ENCODE assay signal across 21 cellular contexts in genomic region chr2:98114643-98115355, GRCh38. TPM values are rescaled to one million over a fixed set of nuclear protein-coding genes. Genes with fewer than 3 reads are reported as not detected.
DNase-seq lines count a peak whose midpoint lies in the region; ATAC-seq and TF ChIP-seq lines count a peak whose summit lies in the region.
"Had no signal": no experiment of that assay in that cellular context is flagged by ENCODE, and none has a peak within 500 bp of the region (broad histone marks: within the 10 kb centered on the region; RNA-seq: fewer than 3 reads in every experiment).

No MANE protein-coding gene starts in this region.

- no peak for TF ChIP-seq EP300 in transverse colon (IDR thresholded peaks at IDR 0.05; ENCODE audit: low read depth)

- in situ Hi-C loops in transverse colon (cut with MboI; ENCODE audit: low pct_ligation_motif_present in 1 of 4, low pct_unique_long_range_greater_than_20kb in 1 of 4, low sequenced_read_pairs in 3 of 4) = no loop called here

- H3K36me3 ChIP-seq in colonic mucosa (no peaks in the 10 kb centered on the region), mucosa of descending colon (ENCODE audit: low read depth) (no peaks in the 10 kb centered on the region), transverse colon (no peaks in the 10 kb centered on the region)
- H3K36me3 ChIP-seq: SJCRH30 had no signal

- DNase-seq in NCI-H2107 treated with DMSO at 0.1 percent for 48 hours (lab: John Stamatoyannopoulos, UW; ENCODE audit: unreplicated experiment) = peak; percentile 30
- DNase-seq in NCI-H2107 (lab: John Stamatoyannopoulos, UW) = no peak
- no peak for DNase-seq in colonic mucosa
- DNase-seq in mucosa of descending colon = no peak
- DNase-seq in transverse colon = peak; percentile 22
- no peak for DNase-seq in 8988T
- DNase-seq: AML-193, DND-41, NCI-H1105, NCI-H187, NCI-H82, SJCRH30, T-helper 1 cell had no signal

- TF ChIP-seq POLR2A in transverse colon (IDR thresholded peaks at IDR 0.05) = no peak

- no peaks in the 10 kb centered on the region for H3K4me1 ChIP-seq in colonic mucosa
- H3K4me1 ChIP-seq in mucosa of descending colon (ENCODE audit: low read depth) = peaks cover 15% of the 10 kb centered on the region
- peaks cover 0 to 10% (median 6%) of the 10 kb centered on the region in 4 donors for H3K4me1 ChIP-seq in transverse colon

- no peak overlapping the region for H3K4me3 ChIP-seq in colonic mucosa
- H3K4me3 ChIP-seq in mucosa of descending colon = no peak overlapping the region
- no peak overlapping the region for H3K4me3 ChIP-seq in transverse colon
- H3K4me3 ChIP-seq: GM12878, SJCRH30 had no signal

- no peaks in the 10 kb centered on the region for H3K9me3 ChIP-seq in colonic mucosa
- no peaks in the 10 kb centered on the region for H3K9me3 ChIP-seq in mucosa of descending colon
- H3K9me3 ChIP-seq in transverse colon = peaks cover 0 to 7% of the 10 kb centered on the region in 2 donors
- H3K9me3 ChIP-seq: SJCRH30 had no signal

- 69 to 70% methylated on average over 6 of the region's 6 CpGs for WGBS in transverse colon (ENCODE audit: low coverage in 1 of 2), 2 donors

- H3K27ac ChIP-seq in colonic mucosa = peak overlapping the region; percentile 25
- H3K27ac ChIP-seq in transverse colon = peak overlapping the region; percentile 39 to 72 (median 60)
- H3K27ac ChIP-seq: C4-2B, SJCRH30 had no signal

- TF ChIP-seq CTCF in colonic mucosa (IDR thresholded peaks at IDR 0.05) (no peak), mucosa of descending colon (IDR thresholded peaks at IDR 0.05) (no peak), transverse colon (IDR thresholded peaks at IDR 0.05) (no peak)

- ATAC-seq in mucosa of descending colon = peak; percentile 94
- no peak for ATAC-seq in GM21447 (IDR thresholded peaks at IDR 0.05; ENCODE audit: unreplicated experiment)
- ATAC-seq in HG03280 (IDR thresholded peaks at IDR 0.05; ENCODE audit: unreplicated experiment) = no peak
- ATAC-seq: GM12878, HCT116 had no signal

- intact Hi-C loops in colonic mucosa (cut with DNase I) = no loop called here
- intact Hi-C loops in mucosa of descending colon (cut with DNase I, micrococcal nuclease) = no loop called here
- intact Hi-C loops in transverse colon (cut with DNase I; ENCODE audit: low total_unique reads) = no loop called here

- H3K27me3 ChIP-seq in colonic mucosa (no peaks in the 10 kb centered on the region), transverse colon (no peaks in the 10 kb centered on the region)
- H3K27me3 ChIP-seq: SJCRH30 had no signal

- no peak overlapping the region for H3K9ac ChIP-seq in colonic mucosa (ENCODE audit: low read depth in 2 of 2, low read length in 2 of 2)

RNA-seq across cellular contexts. Expression of gene VWA3B, which starts 27.8 kb away (rescaled TPM):
- total RNA-seq in colonic mucosa = 1 to 10 TPM; 1.8 to 3.2 TPM
- total RNA-seq in mucosa of descending colon = 1 to 10 TPM; 1.2 to 2.8 (median 2.7) TPM
- under 1 TPM in 2 of 4 donors, not detected in 2; 0.41 to 0.48 TPM for total RNA-seq in transverse colon
- total RNA-seq: A172, H1, NCI-H460, SJCRH30 had no signal

Comparison
In these comparisons a context has a peak if more than half of its experiments do, and no peak if none do; other contexts are left out.
1. DNase-seq: peak in NCI-H2107 treated with DMSO at 0.1 percent for 48 hours (single experiment) and transverse colon (single experiment); none in NCI-H2107 (single experiment), colonic mucosa (single experiment), mucosa of descending colon (0 of 3) and 8988T (single experiment).